8 cellular contexts compared by ENCODE assay signal in the genomic region with DNA sequence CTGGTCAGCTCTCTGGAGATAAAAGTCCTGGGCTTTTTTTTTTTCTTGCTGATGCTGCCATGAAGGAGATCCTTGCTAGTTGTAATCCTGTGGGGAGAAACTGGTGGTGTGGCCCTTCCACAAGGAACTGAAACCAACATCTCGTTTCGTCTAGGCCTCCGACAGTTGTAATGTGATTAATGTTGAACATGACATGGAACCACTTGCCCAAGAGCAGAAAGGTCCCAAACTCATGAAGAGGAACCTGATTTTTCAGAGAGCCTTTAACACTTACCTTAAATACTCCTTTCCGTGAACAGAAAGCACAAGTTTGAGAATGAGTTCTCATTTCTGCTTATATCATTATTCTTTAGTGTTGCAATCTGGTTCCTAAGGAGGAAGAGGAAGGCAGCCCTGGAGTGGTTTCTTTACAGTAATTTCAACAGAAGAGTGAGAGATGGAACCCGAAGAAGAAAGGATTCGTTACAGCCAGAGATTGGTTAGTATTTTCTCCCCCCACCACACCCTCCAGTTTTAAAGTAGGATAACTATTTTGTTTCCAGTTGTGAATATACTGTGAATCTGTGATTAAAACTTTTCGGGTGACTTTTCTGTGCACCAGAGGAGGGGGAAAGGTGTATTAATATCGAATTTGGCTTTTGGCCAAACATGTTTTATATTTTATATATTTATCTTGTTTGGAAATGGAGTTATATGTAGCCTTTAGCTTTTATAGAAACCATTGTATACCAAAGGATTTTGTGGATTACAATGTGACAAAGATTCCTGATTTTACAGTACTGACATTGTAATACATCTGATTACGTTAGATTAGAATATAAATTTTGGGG.
A peak's percentile ranks its signal among the peaks of the same experiment; 100 is the strongest.
DNase-seq lines count a peak whose midpoint lies in the region; ATAC-seq and TF ChIP-seq lines count a peak whose summit lies in the region.

No MANE protein-coding gene starts in this region.

- peaks cover 2% of the 10 kb centered on the region; the same call in 1 of the 2 replicates for H3K36me3 ChIP-seq in GM06990 (ENCODE audit: control insufficient read depth, insufficient read depth, low read length)

- no peak for TF ChIP-seq EP300 in Ishikawa (IDR thresholded peaks at IDR 0.05; ENCODE audit: borderline replicate concordance)

- peak; percentile 58 for DNase-seq in GM06990 (ENCODE audit: extremely low read depth, insufficient read length)
- peak; percentile 49 for DNase-seq in globus pallidus (ENCODE audit: low spot score)
- DNase-seq in retinal pigment epithelial cell (ENCODE audit: low read depth), result no peak
- no peak for DNase-seq in NCI-H187 treated with DMSO at 0.1 percent for 48 hours (lab: John Stamatoyannopoulos, UW)

- ATAC-seq in HG03565 (IDR thresholded peaks at IDR 0.05; ENCODE audit: unreplicated experiment) (no peak), GM19463 (IDR thresholded peaks at IDR 0.05; ENCODE audit: unreplicated experiment) (no peak)

- H3K4me3 ChIP-seq in GM06990 (replicated peaks; ENCODE audit: low read depth, low read length) (peak overlapping the region; percentile 91), WI38 (ENCODE audit: low read depth, low read length) (peak overlapping the region; percentile 88), retinal pigment epithelial cell (ENCODE audit: low read length) (peak overlapping the region; percentile 96)

- no peak for TF ChIP-seq CTCF in GM06990 (IDR thresholded peaks at IDR 0.05; ENCODE audit: insufficient read depth, low read length, poor library complexity, severe bottlenecking)
- TF ChIP-seq CTCF in WI38 (IDR thresholded peaks at IDR 0.05; ENCODE audit: low read depth, low read length), result no peak
- TF ChIP-seq CTCF in retinal pigment epithelial cell (conservative IDR thresholded peaks at IDR 0.05; ENCODE audit: low read depth, low read length), result no peak

- no peak for TF ChIP-seq RAD21 in Ishikawa (IDR thresholded peaks at IDR 0.05; ENCODE audit: low read depth)

- H3K27me3 ChIP-seq in GM06990 (replicated peaks; ENCODE audit: control insufficient read depth, insufficient read depth, low read length), result no peaks in the 10 kb centered on the region

TF ChIP-seq in Ishikawa, 13 proteins besides CTCF, POLR2A, EP300 and RAD21:
- TF ChIP-seq TAF1 (IDR thresholded peaks at IDR 0.05; ENCODE audit: low read depth), result no peak
- peak; percentile 30; the same call in 1 of the 2 replicates for TF ChIP-seq NFIC (IDR thresholded peaks at IDR 0.05)

Comparison
In these comparisons a context has a peak if more than half of its experiments do, and no peak if none do; other contexts are left out.
1. DNase-seq: peak in GM06990 (single experiment) and globus pallidus (single experiment); none in retinal pigment epithelial cell (single experiment) and NCI-H187 treated with DMSO at 0.1 percent for 48 hours (single experiment).
2. Peak in every context shown above with its lines, with median percentiles within 50 percentile points of each other: H3K4me3 ChIP-seq.